Comparison of ENCODE assay signal across 26 cellular contexts in genomic region chr4:32340591-32340990, GRCh38.
"Had no signal": no experiment of that assay in that cellular context is flagged by ENCODE, and none has a peak within 500 bp of the region (broad histone marks: within the 10 kb centered on the region; RNA-seq: fewer than 3 reads in every experiment).

No MANE protein-coding gene starts in this region.

- H3K36me3 Mint-ChIP-seq: activated CD4-positive, alpha-beta memory T cell treated with anti-CD3 and anti-CD28 coated beads for 36 hours; activated naive CD4-positive, alpha-beta T cell treated with anti-CD3 and anti-CD28 coated beads, Interleukin-2, amount 10 ng/mL, durations not matched to agents 7 days and 5 days; mesothelial cell of epicardium; naive thymus-derived CD8-positive, alpha-beta T cell had no signal

- H3K4me3 Mint-ChIP-seq: activated B cell treated with CpG ODN at 0.5 μM for 24 hours; activated CD4-positive, alpha-beta memory T cell treated with anti-CD3 and anti-CD28 coated beads for 36 hours; activated naive CD4-positive, alpha-beta T cell treated with anti-CD3 and anti-CD28 coated beads, Interleukin-2, amount 10 ng/mL, durations not matched to agents 7 days and 5 days; mesothelial cell of epicardium; naive thymus-derived CD8-positive, alpha-beta T cell; T-helper 1 cell treated with Interleukin-12 subunit alpha and Interleukin-12 subunit beta and Interleukin-4 antibody, amounts not matched to agents 30 μg/mL and 1 μg/mL, for 36 hours had no signal

- H3K27ac ChIP-seq: body of pancreas, cardiac muscle cell, esophagus muscularis mucosa, gastrocnemius medialis, prostate gland, thyroid gland had no signal

- ATAC-seq: body of pancreas; gastrocnemius medialis; left ventricle myocardium superior; naive thymus-derived CD8-positive, alpha-beta T cell; right cardiac atrium; stimulated activated naive CD8-positive, alpha-beta T cell treated with anti-CD3 and anti-CD28 coated beads, Interleukin-15, Interleukin-2, amounts not matched to agents 100 U/mL and 50 U/mL, for 24 hours had no signal

- H3K4me1 ChIP-seq: body of pancreas, esophagus muscularis mucosa, gastrocnemius medialis, prostate gland, thyroid gland had no signal

- H3K4me3 ChIP-seq: body of pancreas, cardiac muscle cell, esophagus muscularis mucosa, gastrocnemius medialis, prostate gland, thyroid gland had no signal

- H3K4me1 Mint-ChIP-seq: activated B cell treated with CpG ODN at 0.5 μM for 24 hours; activated naive CD4-positive, alpha-beta T cell treated with anti-CD3 and anti-CD28 coated beads, Interleukin-2, amount 10 ng/mL, durations not matched to agents 7 days and 5 days; mesothelial cell of epicardium had no signal

- H3K27me3 ChIP-seq: body of pancreas, cardiac muscle cell, esophagus muscularis mucosa, gastrocnemius medialis, thyroid gland had no signal

- H3K27ac Mint-ChIP-seq: activated B cell treated with CpG ODN at 0.5 μM for 24 hours; activated CD4-positive, alpha-beta memory T cell treated with anti-CD3 and anti-CD28 coated beads for 36 hours; activated naive CD4-positive, alpha-beta T cell treated with anti-CD3 and anti-CD28 coated beads, Interleukin-2, amount 10 ng/mL, durations not matched to agents 7 days and 5 days; mesothelial cell of epicardium; naive thymus-derived CD8-positive, alpha-beta T cell; T-helper 1 cell treated with Interleukin-12 subunit alpha and Interleukin-12 subunit beta and Interleukin-4 antibody, amounts not matched to agents 30 μg/mL and 1 μg/mL, for 36 hours had no signal

- H3K9me3 ChIP-seq: body of pancreas, esophagus muscularis mucosa, gastrocnemius medialis, prostate gland, thyroid gland had no signal

- DNase-seq: activated B cell treated with CpG ODN at 0.5 μM for 24 hours; activated CD4-positive, alpha-beta memory T cell treated with anti-CD3 and anti-CD28 coated beads for 36 hours; activated CD4-positive, alpha-beta T cell treated with anti-CD3 and anti-CD28 coated beads for 4 hours; activated effector memory CD4-positive, alpha-beta T cell treated with Interleukin-2 at 50 U/mL for 16 hours; activated naive CD4-positive, alpha-beta T cell treated with anti-CD3 and anti-CD28 coated beads, Interleukin-2, amount 10 ng/mL, durations not matched to agents 7 days and 5 days; activated T-cell treated with anti-CD3 and anti-CD28 coated beads, Interleukin-2, amount 50 U/mL, for 48 hours; anterior cingulate cortex; body of pancreas; dermis blood vessel endothelial cell; effector CD8-positive, alpha-beta T cell; gastrocnemius medialis; hippocampal formation; left ventricle myocardium superior; mammary epithelial cell; naive thymus-derived CD8-positive, alpha-beta T cell; right cardiac atrium; stimulated activated CD4-positive, alpha-beta T cell treated with anti-CD3 and anti-CD28 coated beads, Interleukin-4, amount 100 ng/mL, for 24 hours; stimulated activated naive CD8-positive, alpha-beta T cell treated with anti-CD3 and anti-CD28 coated beads, Interleukin-15, Interleukin-2, amounts not matched to agents 100 U/mL and 50 U/mL, for 24 hours; substantia nigra; T1000; thyroid gland had no signal

- H3K27me3 Mint-ChIP-seq: activated B cell treated with CpG ODN at 0.5 μM for 24 hours; activated CD4-positive, alpha-beta memory T cell treated with anti-CD3 and anti-CD28 coated beads for 36 hours; activated naive CD4-positive, alpha-beta T cell treated with anti-CD3 and anti-CD28 coated beads, Interleukin-2, amount 10 ng/mL, durations not matched to agents 7 days and 5 days; naive thymus-derived CD8-positive, alpha-beta T cell had no signal

- H3K36me3 ChIP-seq: cardiac muscle cell, esophagus muscularis mucosa, gastrocnemius medialis, prostate gland, thyroid gland had no signal
